ENCODE assay signal across 34 cellular contexts in the genomic region with DNA sequence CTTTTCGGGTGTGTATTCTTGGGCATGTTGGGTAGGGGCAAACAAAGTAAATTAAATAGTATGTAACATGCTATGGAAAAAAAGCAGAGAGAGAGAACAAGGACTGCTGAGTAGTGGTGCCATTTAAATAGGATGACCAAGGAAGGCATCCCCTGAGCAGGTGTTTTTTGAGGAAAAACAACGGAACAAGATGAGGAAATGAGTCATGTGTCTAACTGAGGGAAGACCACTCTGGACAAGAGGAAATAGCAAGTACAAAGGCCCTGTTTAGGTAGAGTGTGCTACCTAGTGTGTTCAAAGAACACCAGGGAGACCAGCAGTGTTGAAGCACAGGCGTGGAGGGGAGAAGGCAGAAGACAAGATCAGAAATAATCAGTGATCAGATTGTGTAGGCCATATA. TPM values are rescaled to one million over a fixed set of nuclear protein-coding genes. Genes with fewer than 3 reads are reported as not detected.
"Had no signal": no experiment of that assay in that cellular context is flagged by ENCODE, and none has a peak within 500 bp of the region (broad histone marks: within the 10 kb centered on the region; RNA-seq: fewer than 3 reads in every experiment).

No MANE protein-coding gene starts in this region.

- H3K4me1 Mint-ChIP-seq: stimulated activated memory B cell treated with anti-CD40 and anti-IgM and Interleukin-4, amounts not matched to agents 10 μg/mL and 1 μg/mL and 100 μg/mL, for 72 hours had no signal

- H3K9me3 Mint-ChIP-seq: activated CD4-positive, alpha-beta memory T cell treated with anti-CD3 and anti-CD28 coated beads, Interleukin-2, amount 10 ng/mL, durations not matched to agents 7 days and 5 days; nephron; stimulated activated memory B cell treated with anti-CD40 and anti-IgM and Interleukin-4, amounts not matched to agents 10 μg/mL and 1 μg/mL and 100 μg/mL, for 72 hours; T-helper 1 cell treated with Interleukin-12 subunit alpha and Interleukin-12 subunit beta and Interleukin-4 antibody, amounts not matched to agents 30 μg/mL and 1 μg/mL, for 36 hours had no signal

- H3K4me3 ChIP-seq: adrenal gland, body of pancreas, gastroesophageal sphincter, hepatocyte, left ventricle myocardium inferior, lung, ovary, prostate gland, sigmoid colon, stomach, thyroid gland had no signal

- H3K4me3 Mint-ChIP-seq: activated CD4-positive, alpha-beta memory T cell treated with anti-CD3 and anti-CD28 coated beads, Interleukin-2, amount 10 ng/mL, durations not matched to agents 7 days and 5 days; activated CD8-positive, alpha-beta memory T cell treated with anti-CD3 and anti-CD28 coated beads, Interleukin-2, amount 10 ng/mL, durations not matched to agents 7 days and 5 days; nephron; stimulated activated memory B cell treated with anti-CD40 and anti-IgM and Interleukin-4, amounts not matched to agents 10 μg/mL and 1 μg/mL and 100 μg/mL, for 72 hours; T-helper 1 cell treated with Interleukin-12 subunit alpha and Interleukin-12 subunit beta and Interleukin-4 antibody, amounts not matched to agents 30 μg/mL and 1 μg/mL, for 36 hours had no signal

- ATAC-seq: activated CD4-positive, CD25-positive, alpha-beta regulatory T cell treated with anti-CD3 and anti-CD28 coated beads, Interleukin-2, amount 50 U/mL, for 24 hours; activated CD8-positive, alpha-beta memory T cell treated with anti-CD3 and anti-CD28 coated beads, Interleukin-2, amount 10 ng/mL, durations not matched to agents 7 days and 5 days; body of pancreas; gastroesophageal sphincter; stimulated activated memory B cell treated with anti-CD40 and anti-IgM and Interleukin-4, amounts not matched to agents 10 μg/mL and 1 μg/mL and 100 μg/mL, for 72 hours had no signal

- H3K9me3 ChIP-seq: adrenal gland, body of pancreas, gastroesophageal sphincter, left ventricle myocardium inferior, neutrophil, ovary, prostate gland, sigmoid colon, stomach, thyroid gland had no signal

- DNase-seq: activated CD4-positive, alpha-beta memory T cell treated with anti-CD3 and anti-CD28 coated beads, Interleukin-2, amount 10 ng/mL, durations not matched to agents 7 days and 5 days; activated CD4-positive, alpha-beta T cell treated with anti-CD3 and anti-CD28 coated beads for 48 hours; activated CD8-positive, alpha-beta memory T cell treated with anti-CD3 and anti-CD28 coated beads, Interleukin-2, amount 10 ng/mL, durations not matched to agents 7 days and 5 days; activated effector memory CD4-positive, alpha-beta T cell treated with anti-CD3 and anti-CD28 coated beads, Interleukin-2, amount 50 U/mL, for 16 hours; activated naive CD4-positive, alpha-beta T cell treated with anti-CD3 and anti-CD28 coated beads, Interleukin-2, amount 50 U/mL, for 16 hours; adrenal gland; aorta; body of pancreas; effector CD8-positive, alpha-beta T cell; islet precursor cell; left ventricle myocardium inferior; ovary; sigmoid colon; small intestine; stimulated activated CD4-positive, alpha-beta T cell treated with anti-CD3 and anti-CD28 coated beads, Interleukin-4, amount 100 ng/mL, for 24 hours; stomach; T1000; thyroid gland; WERI-Rb-1 had no signal

- H3K4me2 ChIP-seq: hepatocyte had no signal

- H3K4me1 ChIP-seq: body of pancreas, prostate gland, thyroid gland had no signal

- H3K27ac ChIP-seq: adrenal gland, body of pancreas, gastroesophageal sphincter, hepatocyte, left ventricle myocardium inferior, neutrophil, ovary, prostate gland, sigmoid colon, stomach, thyroid gland, WERI-Rb-1 had no signal

- H2AFZ ChIP-seq: hepatocyte had no signal

- H3K36me3 ChIP-seq: ovary, prostate gland had no signal

- H3K27ac Mint-ChIP-seq: activated CD4-positive, alpha-beta memory T cell treated with anti-CD3 and anti-CD28 coated beads, Interleukin-2, amount 10 ng/mL, durations not matched to agents 7 days and 5 days; activated CD8-positive, alpha-beta memory T cell treated with anti-CD3 and anti-CD28 coated beads, Interleukin-2, amount 10 ng/mL, durations not matched to agents 7 days and 5 days; stimulated activated memory B cell treated with anti-CD40 and anti-IgM and Interleukin-4, amounts not matched to agents 10 μg/mL and 1 μg/mL and 100 μg/mL, for 72 hours; T-helper 1 cell treated with Interleukin-12 subunit alpha and Interleukin-12 subunit beta and Interleukin-4 antibody, amounts not matched to agents 30 μg/mL and 1 μg/mL, for 36 hours had no signal

- H3K27me3 ChIP-seq: adrenal gland, body of pancreas, gastroesophageal sphincter, hepatocyte, neutrophil, ovary, sigmoid colon, stomach, thyroid gland had no signal

- H3K27me3 Mint-ChIP-seq: activated CD4-positive, alpha-beta memory T cell treated with anti-CD3 and anti-CD28 coated beads, Interleukin-2, amount 10 ng/mL, durations not matched to agents 7 days and 5 days; activated CD8-positive, alpha-beta memory T cell treated with anti-CD3 and anti-CD28 coated beads, Interleukin-2, amount 10 ng/mL, durations not matched to agents 7 days and 5 days; stimulated activated memory B cell treated with anti-CD40 and anti-IgM and Interleukin-4, amounts not matched to agents 10 μg/mL and 1 μg/mL and 100 μg/mL, for 72 hours had no signal

RNA-seq across cellular contexts. Expression of a gene that starts 20.1 kb away (rescaled TPM):
- total RNA-seq: activated CD4-positive, alpha-beta memory T cell treated with anti-CD3 and anti-CD28 coated beads, Interleukin-2, amount 10 ng/mL, durations not matched to agents 7 days and 5 days; activated CD8-positive, alpha-beta memory T cell treated with anti-CD3 and anti-CD28 coated beads, Interleukin-2, amount 10 ng/mL, durations not matched to agents 7 days and 5 days; adrenal gland; aorta; body of pancreas; dermis microvascular lymphatic vessel endothelial cell; fibroblast of lung; fibroblast of villous mesenchyme; gastroesophageal sphincter; left ventricle myocardium inferior; lung; mesenteric fat pad; prostate gland; thyroid gland; ureter had no signal
- polyA plus RNA-seq: esophagus, fibroblast of lung, ovary, stomach had no signal

RNA-seq across cellular contexts. Expression of a gene that starts 31.4 kb away (rescaled TPM):
- total RNA-seq: activated CD4-positive, alpha-beta memory T cell treated with anti-CD3 and anti-CD28 coated beads, Interleukin-2, amount 10 ng/mL, durations not matched to agents 7 days and 5 days; activated CD8-positive, alpha-beta memory T cell treated with anti-CD3 and anti-CD28 coated beads, Interleukin-2, amount 10 ng/mL, durations not matched to agents 7 days and 5 days; adrenal gland; aorta; body of pancreas; dermis microvascular lymphatic vessel endothelial cell; fibroblast of lung; fibroblast of villous mesenchyme; gastroesophageal sphincter; hepatocyte; left ventricle myocardium inferior; lung; mesenteric fat pad; ovary; prostate gland; thyroid gland; ureter had no signal
- polyA plus RNA-seq: adrenal gland, esophagus, fibroblast of lung, lung, ovary had no signal
